8 cellular contexts compared by ENCODE assay signal in the genomic region with DNA sequence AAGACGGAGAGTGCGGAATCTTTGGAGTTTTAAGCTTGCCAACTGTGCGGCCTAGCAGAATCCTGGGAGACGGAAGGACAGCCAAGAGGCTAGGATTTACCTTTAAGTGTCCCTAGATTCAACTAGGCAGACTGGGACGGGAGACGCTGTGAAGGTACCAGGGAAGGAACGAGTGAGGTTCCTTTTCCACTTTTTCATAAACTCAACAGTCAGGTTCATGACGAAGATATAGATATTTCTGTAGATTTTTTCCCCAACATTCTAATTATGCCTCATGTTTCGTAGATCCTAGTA. TPM values are rescaled to one million over a fixed set of nuclear protein-coding genes. Genes with fewer than 3 reads are reported as not detected.
DNase-seq lines count a peak whose midpoint lies in the region; ATAC-seq, FAIRE-seq and TF ChIP-seq lines count a peak whose summit lies in the region.

No MANE protein-coding gene starts in this region.

- H3K9me3 ChIP-seq in AG04450 (ENCODE audit: control insufficient read depth, insufficient read depth, low read length): no peaks in the 10 kb centered on the region; the same call in 1 of the 2 replicates
- H3K9me3 ChIP-seq in mesodermal cell (ENCODE audit: control insufficient read depth, low read length): no peaks in the 10 kb centered on the region

- POLR2A ChIA-PET in AG04450 (lab: Yijun Ruan, JAX): interaction anchor here (0.6 to 1.4 kb wide), 16 partner anchors 12 to 1477 kb away, joined by 3 to 6 read pairs (median 3); a partner anchor contains a TSS

- 0% methylated on average over 4 to 6 of the region's 9 CpGs for WGBS in mesodermal cell (ENCODE audit: insufficient coverage in 2 of 2), 2 experiments

- peaks cover 11% of the 10 kb centered on the region for H3K36me3 ChIP-seq in bronchial epithelial cell (ENCODE audit: control insufficient read depth, insufficient read depth, low read length)
- H3K36me3 ChIP-seq in mesodermal cell (ENCODE audit: control insufficient read depth, insufficient read depth, low read length): peaks cover 46% of the 10 kb centered on the region

- peaks cover 10% of the 10 kb centered on the region for H3K4me1 ChIP-seq in mesodermal cell (ENCODE audit: control insufficient read depth, insufficient read depth, low read length, poor library complexity, severe bottlenecking)

- TF ChIP-seq CTCF in AG04450 (IDR thresholded peaks at IDR 0.05; ENCODE audit: low read depth, low read length) (no peak), HL-60 (IDR thresholded peaks at IDR 0.05; ENCODE audit: insufficient read depth, low read length) (no peak), bronchial epithelial cell (IDR thresholded peaks at IDR 0.05; ENCODE audit: insufficient read depth, low read length, severe bottlenecking) (no peak)

- H3K4me3 ChIP-seq in AG04450 (ENCODE audit: low read depth, low read length): peak overlapping the region; percentile 88
- H3K4me3 ChIP-seq in HL-60 (replicated peaks; ENCODE audit: insufficient read depth, low read length): peak overlapping the region; percentile 74
- peak overlapping the region; percentile 93 for H3K4me3 ChIP-seq in bronchial epithelial cell (ENCODE audit: low read depth, low read length)
- peak overlapping the region; percentile 95 for H3K4me3 ChIP-seq in mesodermal cell (ENCODE audit: extremely low read depth, insufficient read depth, low read length, poor library complexity, severe bottlenecking)

- DNase-seq in AG04450 (ENCODE audit: low read depth, low spot score) (no peak), HL-60 (ENCODE audit: low read depth in 1 of 2, low spot score in 1 of 2) (no peak), bronchial epithelial cell (ENCODE audit: low read depth) (no peak), kidney tubule cell (ENCODE audit: low spot score) (no peak)
- no peak for DNase-seq in stimulated activated naive CD4-positive, alpha-beta T cell (lab: John Stamatoyannopoulos, UW)

- no peaks in the 10 kb centered on the region for H3K27me3 ChIP-seq in AG04450 (ENCODE audit: control insufficient read depth, insufficient read depth, low read length)
- no peaks in the 10 kb centered on the region for H3K27me3 ChIP-seq in HL-60 (ENCODE audit: insufficient read depth, poor library complexity, severe bottlenecking)
- no peaks in the 10 kb centered on the region for H3K27me3 ChIP-seq in bronchial epithelial cell (ENCODE audit: control insufficient read depth, insufficient read depth, low read length)

- no peak for ATAC-seq in HG03521 (IDR thresholded peaks at IDR 0.05; ENCODE audit: unreplicated experiment)
- no peak for ATAC-seq in HG03565 (IDR thresholded peaks at IDR 0.05; ENCODE audit: unreplicated experiment)

- CTCF ChIA-PET in AG04450 (lab: Charles Lee): no interaction called here

- no peak for FAIRE-seq in bronchial epithelial cell (lab: Jason Lieb, UNC)

- H3K27ac ChIP-seq in AG04450 (ENCODE audit: low read depth, low read length): peak overlapping the region; percentile 100
- peak overlapping the region; percentile 96 for H3K27ac ChIP-seq in HL-60 (replicated peaks)
- peak overlapping the region; percentile 100 for H3K27ac ChIP-seq in mesodermal cell (ENCODE audit: low read depth, low read length, severe bottlenecking)

RNA-seq across cellular contexts. Expression of a gene that starts 0.6 kb away (rescaled TPM):
- 24.8 and 29.9 TPM in 2 replicates for polyA plus RNA-seq in AG04450 (2011; rRNA removed)
- 25.5 and 30.8 TPM in 2 replicates for polyA minus RNA-seq in AG04450 (2011; rRNA and poly(A)+ RNA removed)
- total RNA-seq in bronchial epithelial cell: 58.2 and 85.0 TPM in 2 replicates
- 41.9 TPM for polyA plus RNA-seq in mesodermal cell (2013, experiment 1 of 2)
- polyA plus RNA-seq in mesodermal cell (2013, experiment 2 of 2): 40.8 TPM
